ENCODE assay signal across 2 cellular contexts in the genomic region with DNA sequence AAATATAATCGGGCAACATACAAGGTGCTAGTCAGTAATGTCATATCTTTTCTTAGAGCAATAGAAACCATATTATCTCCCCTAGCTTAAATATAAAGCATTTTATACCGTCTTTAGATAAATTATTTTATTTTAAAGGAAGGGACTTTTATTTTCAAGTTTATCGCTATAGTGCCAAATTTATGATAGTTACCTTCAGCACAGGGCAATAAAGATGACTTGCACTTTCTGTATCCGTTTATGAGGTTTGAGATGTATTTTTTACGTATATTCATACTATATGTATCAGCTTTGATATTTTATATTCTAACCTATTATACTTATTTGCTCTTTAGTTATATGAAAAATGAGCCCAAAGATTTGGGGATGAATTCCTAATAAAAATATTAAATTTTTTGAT.
A peak's percentile ranks its signal among the peaks of the same experiment; 100 is the strongest.
TF ChIP-seq lines count a peak whose summit lies in the region.

No MANE protein-coding gene starts in this region.

TF ChIP-seq in HepG2, 621 proteins besides CTCF, POLR2A, EP300 and RAD21 (continued from another document):
- TF ChIP-seq ZNF318 (CRISPR knock-in tag; IDR thresholded peaks at IDR 0.05) (no peak), NFE2L2 (IDR thresholded peaks at IDR 0.05; ENCODE audit: low read length) (peak; percentile 69)

TF ChIP-seq in WTC11, 78 proteins besides CTCF, POLR2A, EP300 and RAD21 (continued from another document):
- TF ChIP-seq, protein P1, sequence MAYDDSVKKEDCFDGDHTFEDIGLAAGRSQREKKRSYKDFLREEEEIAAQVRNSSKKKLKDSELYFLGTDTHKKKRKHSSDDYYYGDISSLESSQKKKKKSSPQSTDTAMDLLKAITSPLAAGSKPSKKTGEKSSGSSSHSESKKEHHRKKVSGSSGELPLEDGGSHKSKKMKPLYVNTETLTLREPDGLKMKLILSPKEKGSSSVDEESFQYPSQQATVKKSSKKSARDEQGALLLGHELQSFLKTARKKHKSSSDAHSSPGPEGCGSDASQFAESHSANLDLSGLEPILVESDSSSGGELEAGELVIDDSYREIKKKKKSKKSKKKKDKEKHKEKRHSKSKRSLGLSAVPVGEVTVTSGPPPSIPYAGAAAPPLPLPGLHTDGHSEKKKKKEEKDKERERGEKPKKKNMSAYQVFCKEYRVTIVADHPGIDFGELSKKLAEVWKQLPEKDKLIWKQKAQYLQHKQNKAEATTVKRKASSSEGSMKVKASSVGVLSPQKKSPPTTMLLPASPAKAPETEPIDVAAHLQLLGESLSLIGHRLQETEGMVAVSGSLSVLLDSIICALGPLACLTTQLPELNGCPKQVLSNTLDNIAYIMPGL (CRISPR knock-in tag; IDR thresholded peaks at IDR 0.05) = no peak
- TF ChIP-seq, protein P2, sequence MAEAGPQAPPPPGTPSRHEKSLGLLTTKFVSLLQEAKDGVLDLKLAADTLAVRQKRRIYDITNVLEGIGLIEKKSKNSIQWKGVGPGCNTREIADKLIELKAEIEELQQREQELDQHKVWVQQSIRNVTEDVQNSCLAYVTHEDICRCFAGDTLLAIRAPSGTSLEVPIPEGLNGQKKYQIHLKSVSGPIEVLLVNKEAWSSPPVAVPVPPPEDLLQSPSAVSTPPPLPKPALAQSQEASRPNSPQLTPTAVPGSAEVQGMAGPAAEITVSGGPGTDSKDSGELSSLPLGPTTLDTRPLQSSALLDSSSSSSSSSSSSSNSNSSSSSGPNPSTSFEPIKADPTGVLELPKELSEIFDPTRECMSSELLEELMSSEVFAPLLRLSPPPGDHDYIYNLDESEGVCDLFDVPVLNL (CRISPR knock-in tag; IDR thresholded peaks at IDR 0.05; ENCODE audit: borderline replicate concordance, low read depth) = no peak
